In genomic region chr16:4011940-4012629, GRCh38 we compare ENCODE assay signal across 23 cellular contexts.
DNase-seq lines count a peak whose midpoint lies in the region; ATAC-seq, FAIRE-seq and TF ChIP-seq lines count a peak whose summit lies in the region.
"Had no signal": no experiment of that assay in that cellular context is flagged by ENCODE, and none has a peak within 500 bp of the region (broad histone marks: within the 10 kb centered on the region; RNA-seq: fewer than 3 reads in every experiment).

No MANE protein-coding gene starts in this region.

- TF ChIP-seq POLR2A in body of pancreas (IDR thresholded peaks at IDR 0.05) = no peak
- TF ChIP-seq POLR2A in stomach (IDR thresholded peaks at IDR 0.05) = no peak
- TF ChIP-seq POLR2A in H54 (IDR thresholded peaks at IDR 0.05; ENCODE audit: low read depth, low read length) = no peak

- no peak overlapping the region for H3K14ac ChIP-seq in H9 (ENCODE audit: insufficient read depth, low read length)

- no peak overlapping the region for H2BK5ac ChIP-seq in H9 (ENCODE audit: insufficient read length, low read length)

- H2AK5ac ChIP-seq in H9 (ENCODE audit: insufficient read length, low read length) = peak overlapping the region; percentile 55

- H3K36me3 Mint-ChIP-seq in H9 (ENCODE audit: insufficient read depth in 1 of 3, low read depth in 3 of 3) = peaks cover 0 to 3% (median 0%) of the 10 kb centered on the region in 3 experiments; a peak in 2 of 7 replicates
- H3K36me3 Mint-ChIP-seq in naive thymus-derived CD8-positive, alpha-beta T cell = peaks cover 0 to 4% (median 0%) of the 10 kb centered on the region in 3 donors

- H3K79me2 ChIP-seq in H9 (ENCODE audit: insufficient read depth, low read length) = no peaks in the 10 kb centered on the region

- no CpG with 5 or more reads among the region's 15 CpGs for WGBS in H9 (ENCODE audit: extremely low coverage, insufficient read length, low lambda C conversion rate)
- WGBS in body of pancreas, 2 donors = 25 to 30% methylated on average over 15 of the region's 15 CpGs
- WGBS in liver = 34% methylated on average over 15 of the region's 15 CpGs
- 27 to 67% (median 48%) methylated on average over 15 of the region's 15 CpGs for WGBS in stomach, 5 donors

- H3K4me1 ChIP-seq in H9 (ENCODE audit: insufficient read depth, low read length) (peaks cover 11% of the 10 kb centered on the region; the same call in 1 of the 2 replicates), body of pancreas (peaks cover 52% of the 10 kb centered on the region), liver (ENCODE audit: control insufficient read depth in 4 of 4, insufficient read depth in 4 of 4, low read length in 3 of 4) (peaks cover 5 to 31% (median 21%) of the 10 kb centered on the region in 4 donors), stomach (peaks cover 25 to 57% (median 44%) of the 10 kb centered on the region in 4 donors)

- H3K9me3 ChIP-seq in H9 (ENCODE audit: control insufficient read depth, low read depth, low read length) (no peaks in the 10 kb centered on the region), body of pancreas (no peaks in the 10 kb centered on the region), liver (ENCODE audit: control insufficient read depth in 4 of 4, low read length in 3 of 4) (no peaks in the 10 kb centered on the region), stomach (no peaks in the 10 kb centered on the region)
- H3K9me3 ChIP-seq: esophagus muscularis mucosa, SJCRH30 had no signal

- no peak overlapping the region for H4K91ac ChIP-seq in H9 (ENCODE audit: insufficient read length, low read depth, low read length)

- no peaks in the 10 kb centered on the region for H3K36me3 ChIP-seq in body of pancreas (replicated peaks in 1 of 2; ENCODE audit: insufficient read depth in 1 of 2, low read depth in 2 of 2)
- H3K36me3 ChIP-seq in liver (ENCODE audit: control insufficient read depth in 4 of 4, insufficient read depth in 3 of 4, low read depth in 1 of 4, low read length in 3 of 4) = no peaks in the 10 kb centered on the region
- H3K36me3 ChIP-seq in stomach = no peaks in the 10 kb centered on the region
- H3K36me3 ChIP-seq: esophagus muscularis mucosa, SJCRH30 had no signal

- H3K4me2 ChIP-seq in H9 (ENCODE audit: insufficient read depth, insufficient read length, low read length) = no peak overlapping the region

- TF ChIP-seq CTCF in H9 (conservative IDR thresholded peaks at IDR 0.05) (no peak), body of pancreas (IDR thresholded peaks at IDR 0.05) (no peak), liver (IDR thresholded peaks at IDR 0.05; ENCODE audit: low read depth, low read length, missing input control) (no peak), stomach (IDR thresholded peaks at IDR 0.05) (no peak)

- no peak overlapping the region for H3K4me3 ChIP-seq in body of pancreas
- H3K4me3 ChIP-seq in liver (ENCODE audit: low read depth in 1 of 3, low read length in 3 of 3) = peak overlapping the region in 2 of 3 donors; percentile 15 to 50
- no peak overlapping the region for H3K4me3 ChIP-seq in stomach
- H3K4me3 ChIP-seq: lung, SJCRH30, skin epidermis had no signal

- H3K56ac ChIP-seq in H9 (ENCODE audit: insufficient read length, low read depth, low read length) = no peak overlapping the region

- no peak overlapping the region for H4K8ac ChIP-seq in H9 (replicated peaks; ENCODE audit: insufficient read length, low read depth, low read length)

- no peaks in the 10 kb centered on the region for H3K79me1 ChIP-seq in H9 (ENCODE audit: insufficient read depth, low read depth, low read length, poor library complexity, severe bottlenecking)

- H2BK120ac ChIP-seq in H9 (ENCODE audit: low read depth, low read length, poor library complexity, severe bottlenecking) = no peak overlapping the region

- H3T11ph ChIP-seq in H9 (ENCODE audit: low read length) = no peak overlapping the region

- H2BK20ac ChIP-seq in H9 (ENCODE audit: low read depth, low read length, poor library complexity, severe bottlenecking) = no peak overlapping the region

- no peaks in the 10 kb centered on the region; a peak in 1 of 5 replicates for H3K9me3 Mint-ChIP-seq in H9
- H3K9me3 Mint-ChIP-seq in naive thymus-derived CD8-positive, alpha-beta T cell = no peaks in the 10 kb centered on the region
- H3K9me3 Mint-ChIP-seq: effector memory CD8-positive, alpha-beta T cell; T-cell had no signal

- no peak overlapping the region for H2BK15ac ChIP-seq in H9 (ENCODE audit: low read depth, low read length)

- no peak overlapping the region for H3K4me3 Mint-ChIP-seq in H9
- H3K4me3 Mint-ChIP-seq in naive thymus-derived CD8-positive, alpha-beta T cell = no peak overlapping the region
- H3K4me3 Mint-ChIP-seq: effector memory CD8-positive, alpha-beta T cell; T-cell had no signal

- DNase-seq in H9 (no peak), body of pancreas (no peak), stomach (no peak), H54 (ENCODE audit: insufficient read length, low spot score) (no peak)
- no peak for DNase-seq in naive thymus-derived CD8-positive, alpha-beta T cell
- DNase-seq: activated CD4-positive, alpha-beta T cell treated with anti-CD3 and anti-CD28 coated beads for 1 hour; activated gamma-delta T cell; activated T-cell treated with anti-CD3 and anti-CD28 coated beads, Interleukin-2, amount 50 U/mL, for 1 hour; effector memory CD8-positive, alpha-beta T cell; foreskin melanocyte; KG1; NCI-H1694; NCI-H510A treated with DMSO at 0.1 percent for 48 hours; NK-92 treated with Interleukin-12 subunit alpha and Interleukin-12 subunit beta, amount 100 ng/mL, for 24 hours; stimulated activated CD4-positive, alpha-beta T cell treated with anti-CD3 and anti-CD28 coated beads, Interleukin-1b, Interleukin-23, amount 100 ng/mL, for 48 hours; T-cell had no signal

- no peak overlapping the region for H3K23ac ChIP-seq in H9 (ENCODE audit: insufficient read length, low read depth, low read length)

- intact Hi-C loops in body of pancreas (cut with DNase I) = no loop called here
- intact Hi-C loops in stomach (cut with DNase I; ENCODE audit: low total_unique reads) = no loop called here

- FAIRE-seq in H54 (lab: Jason Lieb, UNC) = no peak

- H4K5ac ChIP-seq in H9 (ENCODE audit: insufficient read length, low read depth, low read length) = no peak overlapping the region

- no peak overlapping the region; a peak in 1 of 7 replicates for H3K27ac Mint-ChIP-seq in H9
- no peak overlapping the region for H3K27ac Mint-ChIP-seq in naive thymus-derived CD8-positive, alpha-beta T cell
- H3K27ac Mint-ChIP-seq: T-cell had no signal

- H3K4ac ChIP-seq in H9 (ENCODE audit: low read depth, low read length) = no peak overlapping the region

- H3K27me3 ChIP-seq in H9 (ENCODE audit: insufficient read depth, low read length) (no peaks in the 10 kb centered on the region), body of pancreas (no peaks in the 10 kb centered on the region), liver (ENCODE audit: control insufficient read depth in 4 of 4, insufficient read depth in 4 of 4, low read length in 3 of 4) (no peaks in the 10 kb centered on the region), stomach (no peaks in the 10 kb centered on the region)
- H3K27me3 ChIP-seq: esophagus muscularis mucosa, SJCRH30 had no signal

- no peak for TF ChIP-seq EP300 in stomach (IDR thresholded peaks at IDR 0.05)

- no peaks in the 10 kb centered on the region for H3K23me2 ChIP-seq in H9 (ENCODE audit: insufficient read length, low read depth, low read length, poor library complexity, severe bottlenecking)

- ATAC-seq in body of pancreas (no peak), GM21515 (IDR thresholded peaks at IDR 0.05; ENCODE audit: unreplicated experiment) (no peak)
- ATAC-seq in naive thymus-derived CD8-positive, alpha-beta T cell = no peak
- ATAC-seq: effector memory CD8-positive, alpha-beta T cell; T-cell had no signal

- H4K20me1 ChIP-seq in H9 (ENCODE audit: control insufficient read depth, insufficient read depth, insufficient read length) = no peaks in the 10 kb centered on the region

- no peaks in the 10 kb centered on the region; the same call in 1 of the 2 replicates for H3K27me3 Mint-ChIP-seq in H9 (ENCODE audit: low read depth)
- no peaks in the 10 kb centered on the region for H3K27me3 Mint-ChIP-seq in naive thymus-derived CD8-positive, alpha-beta T cell
- H3K27me3 Mint-ChIP-seq: effector memory CD8-positive, alpha-beta T cell; T-cell had no signal

- POLR2A ChIA-PET in naive thymus-derived CD8-positive, alpha-beta T cell (lab: Charles Lee) = no interaction called here

- H3K27ac ChIP-seq in H9 (ENCODE audit: insufficient read length, low read depth, low read length) = no peak overlapping the region
- peak overlapping the region in 3 of 4 donors; percentile 64 to 87 (median 71) for H3K27ac ChIP-seq in body of pancreas
- peak overlapping the region; percentile 45 to 50 for H3K27ac ChIP-seq in liver (ENCODE audit: low read depth in 1 of 2, low read length in 2 of 2)
- peak overlapping the region in 3 of 5 donors; percentile 30 to 60 (median 49) for H3K27ac ChIP-seq in stomach
- H3K27ac ChIP-seq: C4-2B had no signal

- peak in 1 of 2 donors; percentile 8 for TF ChIP-seq RAD21 in liver (IDR thresholded peaks at IDR 0.05)

- no peak overlapping the region for H2AFZ ChIP-seq in H9 (ENCODE audit: low read length)

- no peak overlapping the region for H2BK12ac ChIP-seq in H9 (ENCODE audit: insufficient read length, low read depth, low read length)

- H3K9ac ChIP-seq in H9 (ENCODE audit: extremely low read depth, insufficient read length, low read length) (no peak overlapping the region), liver (ENCODE audit: low read depth in 1 of 2, low read length in 2 of 2) (peak overlapping the region in 1 of 2 donors; percentile 72)

- H3K18ac ChIP-seq in H9 (ENCODE audit: insufficient read length, low read depth, low read length) = no peak overlapping the region

- peaks cover 44 to 52% of the 10 kb centered on the region in 2 experiments for H3K4me1 Mint-ChIP-seq in H9
- peaks cover 0 to 11% (median 4%) of the 10 kb centered on the region in 4 donors for H3K4me1 Mint-ChIP-seq in naive thymus-derived CD8-positive, alpha-beta T cell

TF ChIP-seq in liver, 16 proteins besides CTCF, POLR2A, EP300 and RAD21:
- TF ChIP-seq EGR1 (IDR thresholded peaks at IDR 0.05; ENCODE audit: low read depth in 2 of 2) (no peak), MAX (IDR thresholded peaks at IDR 0.05) (peak; percentile 11), NR2F2 (IDR thresholded peaks at IDR 0.05) (no peak), SP1 (IDR thresholded peaks at IDR 0.05) (peak; percentile 66), RXRA (IDR thresholded peaks at IDR 0.05) (peak; percentile 50 to 56), YY1 (IDR thresholded peaks at IDR 0.05) (peak; percentile 67), FOXA2 (IDR thresholded peaks at IDR 0.05) (no peak), HNF4G (IDR thresholded peaks at IDR 0.05) (peak; percentile 59), HNF4A (conservative IDR thresholded peaks at IDR 0.05) (peak; percentile 89 to 92), JUND (IDR thresholded peaks at IDR 0.05) (peak in 1 of 2 donors; percentile 32)

Comparison
In these comparisons a context has a peak if more than half of its experiments do, and no peak if none do; other contexts are left out.
1. H3K4me3 ChIP-seq: peak in liver (2 of 3); none in body of pancreas (0 of 2) and stomach (0 of 4).